Comparison of ENCODE assay signal across 8 cellular contexts in the genomic region with DNA sequence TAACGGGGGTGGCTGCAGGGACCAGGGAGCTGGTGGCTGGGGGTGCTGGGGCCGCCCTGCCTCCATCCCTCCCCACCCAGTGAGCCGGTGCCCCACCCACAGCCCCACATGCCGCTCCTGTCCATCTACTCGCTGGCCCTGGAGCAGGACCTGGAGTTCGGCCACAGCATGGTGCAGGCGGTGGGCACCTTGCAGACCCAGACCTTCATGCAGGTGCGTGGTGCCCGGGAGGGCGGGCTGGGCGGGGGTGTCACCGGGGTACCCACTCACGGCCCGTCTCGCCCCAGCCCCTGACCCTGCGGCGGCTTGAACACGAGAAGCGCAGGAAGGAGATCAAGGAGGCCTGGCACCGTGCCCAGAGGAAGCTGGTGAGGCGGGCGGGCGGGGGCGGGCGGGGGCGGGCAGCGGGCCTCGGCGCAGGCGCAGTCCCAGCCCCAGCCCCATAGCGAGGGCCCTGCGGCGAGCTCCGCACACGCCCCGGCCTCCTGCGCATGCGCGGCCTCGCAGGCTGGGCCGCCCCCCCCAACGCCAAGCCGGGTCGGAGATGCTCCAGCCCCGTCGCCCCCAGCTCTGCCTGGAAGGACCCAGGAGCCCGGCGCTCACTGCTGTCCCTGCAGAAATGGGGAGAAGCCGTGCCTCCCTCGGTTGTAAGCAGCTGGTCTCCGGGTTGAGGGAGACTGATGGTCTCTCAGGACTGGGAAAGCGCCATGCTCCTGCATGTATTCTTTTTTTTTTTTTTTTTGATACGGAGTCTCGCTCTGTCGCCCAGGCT. TPM values are rescaled to one million over a fixed set of nuclear protein-coding genes. Genes with fewer than 3 reads are reported as not detected.
A peak's percentile ranks its signal among the peaks of the same experiment; 100 is the strongest.
DNase-seq lines count a peak whose midpoint lies in the region; ATAC-seq and TF ChIP-seq lines count a peak whose summit lies in the region.

No MANE protein-coding gene starts in this region.

- peaks cover 55% of the 10 kb centered on the region for H3K4me1 Mint-ChIP-seq in activated CD8-positive, alpha-beta memory T cell treated with anti-CD3 and anti-CD28 coated beads, Interleukin-2, amount 10 ng/mL, durations not matched to agents 7 days and 5 days
- H3K4me1 Mint-ChIP-seq in glutamatergic neuron (ENCODE audit: low read depth, unreplicated experiment): peaks cover 1% of the 10 kb centered on the region

- peak overlapping the region; percentile 93 for H3K27ac Mint-ChIP-seq in activated CD8-positive, alpha-beta memory T cell treated with anti-CD3 and anti-CD28 coated beads, Interleukin-2, amount 10 ng/mL, durations not matched to agents 7 days and 5 days
- no peak overlapping the region for H3K27ac Mint-ChIP-seq in glutamatergic neuron (ENCODE audit: unreplicated experiment)

- no peak for TF ChIP-seq CTCF in GM10248 (IDR thresholded peaks at IDR 0.05; ENCODE audit: control extremely low read depth, extremely low read depth, low read depth, missing control alignments)
- TF ChIP-seq CTCF in fibroblast of villous mesenchyme (IDR thresholded peaks at IDR 0.05; ENCODE audit: insufficient read depth, low read depth, low read length): no peak
- no peak for TF ChIP-seq CTCF in glutamatergic neuron (IDR thresholded peaks at IDR 0.05; ENCODE audit: partially characterized antibody, unreplicated experiment)

- peaks cover 47% of the 10 kb centered on the region for H3K36me3 Mint-ChIP-seq in activated CD8-positive, alpha-beta memory T cell treated with anti-CD3 and anti-CD28 coated beads, Interleukin-2, amount 10 ng/mL, durations not matched to agents 7 days and 5 days
- H3K36me3 Mint-ChIP-seq in glutamatergic neuron (ENCODE audit: unreplicated experiment): peaks cover 4% of the 10 kb centered on the region

- no peaks in the 10 kb centered on the region for H3K27me3 Mint-ChIP-seq in activated CD8-positive, alpha-beta memory T cell treated with anti-CD3 and anti-CD28 coated beads, Interleukin-2, amount 10 ng/mL, durations not matched to agents 7 days and 5 days
- H3K27me3 Mint-ChIP-seq in glutamatergic neuron (ENCODE audit: unreplicated experiment): peaks cover 7% of the 10 kb centered on the region

- CTCF ChIA-PET in GM10248 (lab: Yijun Ruan, JAX): interaction anchor here (1.3 to 1.4 kb wide), 3 partner anchors 10 to 56 kb away, joined by 3 to 5 read pairs (median 3); no protein-coding TSS in a partner anchor
- CTCF ChIA-PET in activated CD8-positive, alpha-beta memory T cell treated with anti-CD3 and anti-CD28 coated beads, Interleukin-2, amount 10 ng/mL, durations not matched to agents 7 days and 5 days (lab: Charles Lee): interaction anchor here (0.7 to 8.9 kb wide), 14 partner anchors 8 to 211 kb away, joined by 3 to 108 read pairs (median 4); a partner anchor contains a TSS

- POLR2A ChIA-PET in GM10248 (lab: Yijun Ruan, JAX): interaction anchor here (0.6 to 1.6 kb wide), 8 partner anchors 9 to 194 kb away, joined by 3 to 5 read pairs (median 4); no protein-coding TSS in a partner anchor

- peak overlapping the region; percentile 56 for H3K4me3 Mint-ChIP-seq in activated CD8-positive, alpha-beta memory T cell treated with anti-CD3 and anti-CD28 coated beads, Interleukin-2, amount 10 ng/mL, durations not matched to agents 7 days and 5 days
- no peak overlapping the region for H3K4me3 Mint-ChIP-seq in glutamatergic neuron (ENCODE audit: unreplicated experiment)

- no peaks in the 10 kb centered on the region for H3K9me3 Mint-ChIP-seq in activated CD8-positive, alpha-beta memory T cell treated with anti-CD3 and anti-CD28 coated beads, Interleukin-2, amount 10 ng/mL, durations not matched to agents 7 days and 5 days (ENCODE audit: low read depth)
- H3K9me3 Mint-ChIP-seq in glutamatergic neuron (ENCODE audit: unreplicated experiment): no peaks in the 10 kb centered on the region

- DNase-seq in GM10248 (ENCODE audit: extremely low spot score): peak; percentile 94
- peak; percentile 69 for DNase-seq in HuH-7 (ENCODE audit: low spot score)
- DNase-seq in NOMO-1 treated with DMSO at 0.1 percent for 48 hours (lab: John Stamatoyannopoulos, UW; ENCODE audit: unreplicated experiment): peak; percentile 84
- DNase-seq in activated CD8-positive, alpha-beta memory T cell treated with anti-CD3 and anti-CD28 coated beads, Interleukin-2, amount 10 ng/mL, durations not matched to agents 7 days and 5 days: peak; percentile 88
- peak; percentile 75 for DNase-seq in fibroblast of villous mesenchyme (ENCODE audit: low read depth)
- peak; percentile 80 for DNase-seq in stimulated activated CD4-positive, alpha-beta T cell treated with anti-CD3 and anti-CD28 coated beads, Interleukin-1b, Interleukin-23, amount 100 ng/mL, for 48 hours
- DNase-seq in glutamatergic neuron: no peak

- ATAC-seq in activated CD8-positive, alpha-beta memory T cell treated with anti-CD3 and anti-CD28 coated beads, Interleukin-2, amount 10 ng/mL, durations not matched to agents 7 days and 5 days: peak; percentile 34
- no peak for ATAC-seq in HG03565 (IDR thresholded peaks at IDR 0.05; ENCODE audit: unreplicated experiment)

- H3K4me3 ChIP-seq in fibroblast of villous mesenchyme (ENCODE audit: low read depth, low read length): peak overlapping the region; percentile 64

RNA-seq across cellular contexts. Expression of a gene that starts 7.7 kb away (rescaled TPM):
- 100 to 1,000 TPM; 361 to 481 TPM for total RNA-seq in activated CD8-positive, alpha-beta memory T cell treated with anti-CD3 and anti-CD28 coated beads, Interleukin-2, amount 10 ng/mL, durations not matched to agents 7 days and 5 days
- 0.43 and 0.97 TPM in 2 replicates for total RNA-seq in fibroblast of villous mesenchyme
- 1.7 TPM for total RNA-seq in glutamatergic neuron (ENCODE audit: unreplicated experiment)

RNA-seq across cellular contexts. Expression of a gene that starts 20.5 kb away (rescaled TPM):
- total RNA-seq in activated CD8-positive, alpha-beta memory T cell treated with anti-CD3 and anti-CD28 coated beads, Interleukin-2, amount 10 ng/mL, durations not matched to agents 7 days and 5 days: 100 to 1,000 TPM; 173 to 206 TPM
- total RNA-seq in fibroblast of villous mesenchyme: 69.5 and 71.2 TPM in 2 replicates
- 140 TPM for total RNA-seq in glutamatergic neuron (ENCODE audit: unreplicated experiment)

RNA-seq across cellular contexts. Expression of a gene that starts 29.1 kb away (rescaled TPM):
- 100 to 1,000 TPM; 143 to 217 TPM for total RNA-seq in activated CD8-positive, alpha-beta memory T cell treated with anti-CD3 and anti-CD28 coated beads, Interleukin-2, amount 10 ng/mL, durations not matched to agents 7 days and 5 days
- total RNA-seq in fibroblast of villous mesenchyme (254 and 337 TPM in 2 replicates), glutamatergic neuron (ENCODE audit: unreplicated experiment) (210 TPM)

RNA-seq across cellular contexts. Expression of a gene that starts 34.8 kb away (rescaled TPM):
- 10 to 100 TPM; 62.7 to 72.9 TPM for total RNA-seq in activated CD8-positive, alpha-beta memory T cell treated with anti-CD3 and anti-CD28 coated beads, Interleukin-2, amount 10 ng/mL, durations not matched to agents 7 days and 5 days
- total RNA-seq in fibroblast of villous mesenchyme (11.2 and 13.9 TPM in 2 replicates), glutamatergic neuron (ENCODE audit: unreplicated experiment) (110 TPM)

RNA-seq across cellular contexts. Expression of a gene that starts 48.3 kb away (rescaled TPM):
- total RNA-seq in activated CD8-positive, alpha-beta memory T cell treated with anti-CD3 and anti-CD28 coated beads, Interleukin-2, amount 10 ng/mL, durations not matched to agents 7 days and 5 days: 100 to 1,000 TPM; 295 to 296 TPM
- 508 and 544 TPM in 2 replicates for total RNA-seq in fibroblast of villous mesenchyme
- 117 TPM for total RNA-seq in glutamatergic neuron (ENCODE audit: unreplicated experiment)

Comparison
In these comparisons a context has a peak if more than half of its experiments do, and no peak if none do; other contexts are left out.
1. RNA of a gene that starts 7.7 kb away (total RNA-seq): 361 to 481 TPM in activated CD8-positive, alpha-beta memory T cell treated with anti-CD3 and anti-CD28 coated beads, Interleukin-2, amount 10 ng/mL, durations not matched to agents 7 days and 5 days; 1.7 TPM in glutamatergic neuron (single experiment) and 0.43 to 0.97 TPM in fibroblast of villous mesenchyme; every median in the first group is over 100 times any median in the second.